19 cellular contexts compared by ENCODE assay signal in genomic region chr6:49072146-49072545, GRCh38.
"Had no signal": no experiment of that assay in that cellular context is flagged by ENCODE, and none has a peak within 500 bp of the region (broad histone marks: within the 10 kb centered on the region; RNA-seq: fewer than 3 reads in every experiment).

No MANE protein-coding gene starts in this region.

- H3K36me3 ChIP-seq: brain microvascular endothelial cell, left lung, right atrium auricular region, thyroid gland, WERI-Rb-1 had no signal

- H3K4me1 Mint-ChIP-seq: memory B cell had no signal

- H3K27ac Mint-ChIP-seq: activated T-cell treated with anti-CD3 and anti-CD28 coated beads, Interleukin-2, amount 50 U/mL, for 72 hours; dendritic cell treated with granulocyte-macrophage colony-stimulating factor and Interleukin-4, amounts not matched to agents 40 ng/mL and 50 ng/mL, for 4 days; memory B cell; progenitor cell of endocrine pancreas had no signal

- H3K36me3 Mint-ChIP-seq: memory B cell had no signal

- H3K27ac ChIP-seq: brain microvascular endothelial cell, left lung, right atrium auricular region, thyroid gland, WERI-Rb-1 had no signal

- H3K4me3 Mint-ChIP-seq: activated T-cell treated with anti-CD3 and anti-CD28 coated beads, Interleukin-2, amount 50 U/mL, for 72 hours; dendritic cell treated with granulocyte-macrophage colony-stimulating factor and Interleukin-4, amounts not matched to agents 40 ng/mL and 50 ng/mL, for 4 days; memory B cell had no signal

- ATAC-seq: activated T-cell treated with anti-CD3 and anti-CD28 coated beads, Interleukin-2, amount 50 U/mL, for 72 hours; left lung had no signal

- H3K4me3 ChIP-seq: left lung, right atrium auricular region, thyroid gland had no signal

- H3K27me3 ChIP-seq: brain microvascular endothelial cell, left lung, right atrium auricular region, thyroid gland had no signal

- H3K27me3 Mint-ChIP-seq: dendritic cell treated with granulocyte-macrophage colony-stimulating factor and Interleukin-4, amounts not matched to agents 40 ng/mL and 50 ng/mL, for 4 days; memory B cell; progenitor cell of endocrine pancreas had no signal

- DNase-seq: activated CD4-positive, alpha-beta T cell treated with anti-CD3 and anti-CD28 coated beads for 1 hour; activated effector memory CD4-positive, alpha-beta T cell treated with anti-CD3 and anti-CD28 coated beads, Interleukin-2, amount 50 U/mL, for 16 hours; activated naive CD4-positive, alpha-beta T cell treated with anti-CD3 and anti-CD28 coated beads, Interleukin-2, amount 50 U/mL, for 16 hours; activated T-cell treated with anti-CD3 and anti-CD28 coated beads, Interleukin-2, amount 50 U/mL, for 72 hours; aorta; brain microvascular endothelial cell; effector CD8-positive, alpha-beta T cell; kidney; left lung; stimulated activated CD4-positive, alpha-beta T cell treated with anti-CD3 and anti-CD28 coated beads, Interleukin-12 subunit alpha, Interleukin-12 subunit beta, amount 100 ng/mL, for 4 hours; stimulated activated CD4-positive, alpha-beta T cell treated with anti-CD3 and anti-CD28 coated beads, Interleukin-1b, Interleukin-23, amount 100 ng/mL, for 48 hours; stimulated activated CD8-positive, alpha-beta memory T cell treated with anti-CD3 and anti-CD28 coated beads, Interleukin-4, amount 100 ng/mL, for 48 hours; stimulated activated naive CD4-positive, alpha-beta T cell; thyroid gland; WERI-Rb-1 had no signal

- H3K9me3 ChIP-seq: right atrium auricular region, thyroid gland had no signal

- H3K4me1 ChIP-seq: left lung, right atrium auricular region, thyroid gland had no signal
